ENCODE assay signal across 8 cellular contexts in the genomic region with DNA sequence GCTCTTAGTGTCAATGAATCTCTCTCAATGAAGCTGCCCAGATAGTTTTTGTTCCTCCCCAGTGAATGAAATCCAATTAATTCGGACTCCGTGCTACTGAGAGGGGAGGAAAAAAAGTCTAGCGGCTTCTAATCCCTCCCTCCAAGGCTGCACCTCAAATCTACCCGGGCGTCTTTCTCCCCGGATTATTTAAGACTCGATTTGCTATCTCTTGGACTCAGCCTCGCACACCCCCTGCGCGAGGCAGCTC. TPM values are rescaled to one million over a fixed set of nuclear protein-coding genes. Genes with fewer than 3 reads are reported as not detected.
DNase-seq lines count a peak whose midpoint lies in the region; ATAC-seq and TF ChIP-seq lines count a peak whose summit lies in the region.

No MANE protein-coding gene starts in this region.

- H3K36me3 Mint-ChIP-seq in Calu3 (ENCODE audit: insufficient read depth, unreplicated experiment), result peaks cover 89% of the 10 kb centered on the region
- peaks cover 33% of the 10 kb centered on the region for H3K36me3 Mint-ChIP-seq in effector memory CD8-positive, alpha-beta T cell (ENCODE audit: insufficient read depth)

- H3K27me3 Mint-ChIP-seq in Calu3 (ENCODE audit: unreplicated experiment), result no peaks in the 10 kb centered on the region
- H3K27me3 Mint-ChIP-seq in effector memory CD8-positive, alpha-beta T cell, result no peaks in the 10 kb centered on the region

- H3K9me3 ChIP-seq in MM.1S (replicated peaks; ENCODE audit: insufficient read depth, low read length), result no peaks in the 10 kb centered on the region
- H3K9me3 ChIP-seq in neutrophil, result no peaks in the 10 kb centered on the region

- no peaks in the 10 kb centered on the region for H3K36me3 ChIP-seq in MM.1S (replicated peaks; ENCODE audit: insufficient read depth, low read length)
- peaks cover 28% of the 10 kb centered on the region for H3K36me3 ChIP-seq in neutrophil

- H3K79me2 ChIP-seq in MM.1S (ENCODE audit: low read length), result peaks cover 56% of the 10 kb centered on the region

- intact Hi-C loops in Calu3 (cut with micrococcal nuclease; ENCODE audit: unreplicated experiment), result loop anchor here (1.0 to 5.0 kb wide), 4 partner anchors 109 to 279 kb away; a partner anchor contains a TSS

- H3K4me3 ChIP-seq in MM.1S (ENCODE audit: low read length), result peak overlapping the region; percentile 89
- H3K4me3 ChIP-seq in neutrophil (ENCODE audit: low read depth in 1 of 2, low read length in 1 of 2), result peak overlapping the region; percentile 73 to 90

- H2AFZ ChIP-seq in MM.1S (ENCODE audit: low read length), result no peak overlapping the region

- in situ Hi-C loops in G401 (cut with HindIII; ENCODE audit: low sequenced_read_pairs), result loop anchor here (25.0 kb wide), 1 partner anchor 110 kb away; no protein-coding TSS in a partner anchor

- CTCF ChIA-PET in Calu3 (lab: Charles Lee), result interaction anchor here (1.0 to 3.6 kb wide), 12 partner anchors 23 to 333 kb away, joined by 3 to 17 read pairs (median 4); no protein-coding TSS in a partner anchor

- H3F3A ChIP-seq in MM.1S (ENCODE audit: insufficient read depth, low read length), result peaks cover 80% of the 10 kb centered on the region

- H3K4me1 ChIP-seq in MM.1S (ENCODE audit: low read length) (peaks cover 35% of the 10 kb centered on the region), neutrophil (ENCODE audit: control insufficient read depth in 1 of 2, insufficient read depth in 1 of 2, low read depth in 1 of 2, low read length in 1 of 2) (peaks cover 53 to 66% of the 10 kb centered on the region in 2 experiments)

- BruUV-seq in Calu3 (replicated peaks; lab: Mats Ljungman, UMichigan), result no TSS peak

- H3K27ac Mint-ChIP-seq in Calu3 (ENCODE audit: unreplicated experiment), result peak overlapping the region; percentile 97
- peak overlapping the region; percentile 86 to 89 for H3K27ac Mint-ChIP-seq in effector memory CD8-positive, alpha-beta T cell

- DNase-seq in Calu3, result no peak
- DNase-seq in MM.1S, result no peak
- DNase-seq in effector memory CD8-positive, alpha-beta T cell, result no peak
- no peak for DNase-seq in G401 (ENCODE audit: low spot score)
- DNase-seq in stimulated activated naive CD4-positive, alpha-beta T cell treated with Interleukin-2 at 50 U/mL for 16 hours (lab: John Stamatoyannopoulos, UW), result no peak
- no peak for DNase-seq in NCI-H2029 (lab: John Stamatoyannopoulos, UW)

- H3K27ac ChIP-seq in MM.1S (ENCODE audit: low read length) (peak overlapping the region; percentile 94), neutrophil (peak overlapping the region; percentile 97)

- no peaks in the 10 kb centered on the region for H3K9me2 ChIP-seq in MM.1S (replicated peaks; ENCODE audit: insufficient read depth, low read length)

- no peak for ATAC-seq in effector memory CD8-positive, alpha-beta T cell (replicated peaks)
- no peak for ATAC-seq in esophagus mucosa

- no peaks in the 10 kb centered on the region for H3K9me3 Mint-ChIP-seq in Calu3 (ENCODE audit: low read depth, unreplicated experiment)
- no peaks in the 10 kb centered on the region for H3K9me3 Mint-ChIP-seq in effector memory CD8-positive, alpha-beta T cell

- H3K27me3 ChIP-seq in MM.1S (replicated peaks; ENCODE audit: insufficient read depth, low read length) (no peaks in the 10 kb centered on the region), neutrophil (no peaks in the 10 kb centered on the region)

- peaks cover 44% of the 10 kb centered on the region for H3K4me1 Mint-ChIP-seq in Calu3 (ENCODE audit: low read depth, unreplicated experiment)
- peaks cover 35 to 47% of the 10 kb centered on the region in 2 donors for H3K4me1 Mint-ChIP-seq in effector memory CD8-positive, alpha-beta T cell (ENCODE audit: low read depth in 2 of 2)

- H3K9ac ChIP-seq in MM.1S (ENCODE audit: low read length), result peak overlapping the region; percentile 92

- H3K4me3 Mint-ChIP-seq in Calu3 (ENCODE audit: low read depth, unreplicated experiment), result peak overlapping the region; percentile 90
- H3K4me3 Mint-ChIP-seq in effector memory CD8-positive, alpha-beta T cell, result peak overlapping the region; percentile 87 to 97

- TF ChIP-seq CTCF in Calu3 (IDR thresholded peaks at IDR 0.05; ENCODE audit: unreplicated experiment) (no peak), MM.1S (IDR thresholded peaks at IDR 0.05; ENCODE audit: low read length) (no peak), neutrophil (IDR thresholded peaks at IDR 0.05) (no peak)

- peak overlapping the region; percentile 79 for H3K4me2 ChIP-seq in MM.1S (ENCODE audit: low read depth, low read length)

- no peaks in the 10 kb centered on the region for H4K20me1 ChIP-seq in MM.1S (ENCODE audit: insufficient read depth, low read length)

RNA-seq across cellular contexts. Expression of a gene that starts 0.1 kb away (rescaled TPM):
- 108 TPM in 2 replicates for total RNA-seq in Calu3 (2022)
- total RNA-seq in G401 (2014; rRNA removed; shearing (Covaris generic)), result 233 and 289 TPM in 2 replicates
- 15.0 TPM for total RNA-seq in esophagus mucosa
